8 cellular contexts compared by ENCODE assay signal in the genomic region with DNA sequence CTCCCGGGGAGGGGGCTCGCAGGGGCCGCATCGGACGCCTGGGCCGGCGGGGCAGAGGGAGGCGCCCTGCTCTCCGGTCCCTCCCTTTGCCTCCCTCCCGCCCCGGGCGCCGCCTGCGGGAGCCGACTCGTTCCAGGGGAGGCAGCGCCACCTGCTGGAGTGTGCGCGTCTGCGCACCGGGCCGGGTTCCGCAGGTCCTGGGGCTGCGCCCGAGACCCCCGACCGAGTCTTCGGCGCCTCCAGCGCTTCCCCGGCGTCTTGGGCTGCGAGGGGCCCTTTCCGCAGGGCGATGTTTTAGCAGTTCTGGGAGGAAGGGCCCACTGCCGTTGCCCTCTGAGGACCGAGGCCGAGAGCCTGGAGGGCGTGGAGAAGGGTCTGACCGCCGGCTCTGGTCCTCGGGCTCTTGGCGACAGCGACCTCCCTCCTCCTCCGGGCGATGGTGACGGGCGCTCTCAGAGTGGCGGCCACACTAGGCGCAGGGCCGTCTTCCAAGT.
DNase-seq lines count a peak whose midpoint lies in the region; ATAC-seq and TF ChIP-seq lines count a peak whose summit lies in the region.

No MANE protein-coding gene starts in this region.

- no peaks in the 10 kb centered on the region for H3K9me3 Mint-ChIP-seq in nephron progenitor cell

- TF ChIP-seq CTCF in AG10803 (conservative IDR thresholded peaks at IDR 0.05; ENCODE audit: low read length) (peak; percentile 62), Loucy (conservative IDR thresholded peaks at IDR 0.05; ENCODE audit: low read length) (peak; percentile 82), fibroblast of villous mesenchyme (IDR thresholded peaks at IDR 0.05; ENCODE audit: insufficient read depth, low read depth, low read length) (peak; percentile 89), nephron progenitor cell (IDR thresholded peaks at IDR 0.05) (peak; percentile 97)

- no peaks in the 10 kb centered on the region for H3K27me3 ChIP-seq in Loucy (ENCODE audit: insufficient read depth, low read length, poor library complexity, severe bottlenecking)

- no peaks in the 10 kb centered on the region for H3K9me2 ChIP-seq in Loucy (replicated peaks; ENCODE audit: low read depth, low read length)

- peaks cover 3% of the 10 kb centered on the region for H3K4me1 ChIP-seq in Loucy (ENCODE audit: insufficient read depth, low read length, poor library complexity, severe bottlenecking)

- peak; percentile 60 for DNase-seq in AG10803 (ENCODE audit: low read depth)
- DNase-seq in SHP77 treated with DMSO at 0.1 percent for 48 hours (lab: John Stamatoyannopoulos, UW), result peak; percentile 19
- DNase-seq in activated T-helper 9 cell treated with anti-CD3 and anti-CD28 coated beads, Interleukin-2, amount 50 U/mL, for 16 hours (ENCODE audit: low read depth), result peak; percentile 81
- DNase-seq in fibroblast of villous mesenchyme (ENCODE audit: low read depth), result peak; percentile 66
- DNase-seq in nephron progenitor cell, result peak; percentile 98
- DNase-seq in stimulated activated naive CD4-positive, alpha-beta T cell treated with Interleukin-2 at 50 U/mL for 16 hours (lab: John Stamatoyannopoulos, UW), result peak; percentile 83

- H3F3A ChIP-seq in Loucy (ENCODE audit: low read depth), result no peaks in the 10 kb centered on the region

- no peaks in the 10 kb centered on the region for H4K20me1 ChIP-seq in Loucy (ENCODE audit: insufficient read depth, low read length, poor library complexity, severe bottlenecking)

- no peaks in the 10 kb centered on the region for H3K79me2 ChIP-seq in Loucy (ENCODE audit: insufficient read depth, low read length)

- H3K36me3 ChIP-seq in Loucy (ENCODE audit: insufficient read depth, low read length), result no peaks in the 10 kb centered on the region

- peak; percentile 67 for ATAC-seq in GM19455 (IDR thresholded peaks at IDR 0.05; ENCODE audit: unreplicated experiment)

- no peak overlapping the region for H3K9ac ChIP-seq in Loucy (ENCODE audit: low read depth, low read length, poor library complexity, severe bottlenecking)

- peak overlapping the region; percentile 68 for H3K4me2 ChIP-seq in Loucy (ENCODE audit: low read depth, low read length, poor library complexity, severe bottlenecking)

- H3K27me3 Mint-ChIP-seq in nephron progenitor cell (ENCODE audit: low read depth, poor library complexity), result peaks cover 39% of the 10 kb centered on the region

- no peaks in the 10 kb centered on the region for H3K36me3 Mint-ChIP-seq in nephron progenitor cell (ENCODE audit: low read depth)

- peak overlapping the region; percentile 74 for H3K4me3 Mint-ChIP-seq in nephron progenitor cell

- peak overlapping the region; percentile 76 for H2AFZ ChIP-seq in Loucy (ENCODE audit: low read length)

- H3K27ac Mint-ChIP-seq in nephron progenitor cell, result no peak overlapping the region

- H3K4me3 ChIP-seq in AG10803 (ENCODE audit: low read length) (peak overlapping the region; percentile 59), Loucy (ENCODE audit: low read length, poor library complexity, severe bottlenecking) (peak overlapping the region; percentile 60), fibroblast of villous mesenchyme (ENCODE audit: low read depth, low read length) (peak overlapping the region; percentile 60)

- H3K9me3 ChIP-seq in Loucy (ENCODE audit: insufficient read depth, low read depth, low read length), result no peaks in the 10 kb centered on the region

- H3K4me1 Mint-ChIP-seq in nephron progenitor cell, result peaks cover 33% of the 10 kb centered on the region

Comparison
In these comparisons a context has a peak if more than half of its experiments do, and no peak if none do; other contexts are left out.
1. Peak in every context shown above with its lines: DNase-seq, ATAC-seq and H3K4me3 ChIP-seq.
2. DNase-seq: peak in every context shown above with its lines; median percentile 98 in nephron progenitor cell; 83 in stimulated activated naive CD4-positive, alpha-beta T cell treated with Interleukin-2 at 50 U/mL for 16 hours; 81 in activated T-helper 9 cell treated with anti-CD3 and anti-CD28 coated beads, Interleukin-2, amount 50 U/mL, for 16 hours; 66 in fibroblast of villous mesenchyme; 60 in AG10803; 19 in SHP77 treated with DMSO at 0.1 percent for 48 hours.